ENCODE assay signal across 8 cellular contexts in the genomic region with DNA sequence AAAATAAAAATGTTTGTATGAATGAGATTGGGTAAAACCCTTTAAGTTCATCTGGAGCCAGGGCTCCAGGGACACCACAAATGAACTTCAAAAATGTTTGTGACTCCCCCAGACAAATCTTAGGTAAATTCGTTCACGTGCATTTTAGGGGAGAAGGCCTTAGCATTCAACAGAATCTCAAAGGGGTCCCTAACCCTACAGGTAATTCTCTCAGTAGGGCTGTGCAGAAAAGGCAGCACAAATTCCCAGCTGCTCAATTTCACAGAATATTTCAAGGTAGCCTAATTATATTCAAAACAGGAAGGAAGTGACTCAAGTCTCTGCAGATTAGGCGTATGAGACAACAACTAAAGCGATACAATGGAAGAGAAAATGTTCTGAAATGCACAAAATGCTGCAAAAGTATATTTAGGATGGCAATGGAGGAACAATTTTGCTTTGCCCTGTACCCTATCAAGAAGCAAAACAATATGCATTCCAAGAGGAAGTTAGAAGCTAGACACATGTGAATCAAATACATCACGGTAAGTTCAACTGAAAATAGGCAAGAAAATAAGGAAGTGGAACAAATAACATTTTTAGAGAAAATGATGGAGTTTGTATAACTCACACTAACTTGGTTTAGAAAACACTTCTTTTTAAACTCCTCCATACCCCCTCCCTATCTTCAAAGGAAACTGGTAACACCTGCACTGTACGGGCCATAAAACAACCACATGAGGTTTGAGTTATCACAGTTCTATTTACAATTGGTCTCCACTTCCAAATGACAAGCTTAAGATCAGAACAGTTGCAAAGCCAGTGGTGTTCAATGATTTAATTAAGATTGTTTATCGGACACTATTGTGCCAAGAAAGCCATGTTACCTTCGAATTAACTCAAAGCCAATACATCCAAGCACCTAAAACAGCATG. TPM values are rescaled to one million over a fixed set of nuclear protein-coding genes. Genes with fewer than 3 reads are reported as not detected.
A peak's percentile ranks its signal among the peaks of the same experiment; 100 is the strongest.
DNase-seq lines count a peak whose midpoint lies in the region; ATAC-seq and TF ChIP-seq lines count a peak whose summit lies in the region.

No MANE protein-coding gene starts in this region.

- peaks cover 23% of the 10 kb centered on the region for H3K36me3 Mint-ChIP-seq in activated T-helper 1 cell treated with anti-CD3 and anti-CD28 coated beads, Interleukin-12 subunit alpha, Interleukin-12 subunit beta, Interleukin-2, Interleukin-4 antibody, amounts not matched to agents 30 ng/mL and 10 ng/mL and 1 ng/mL, durations not matched to agents 14 hours and 24 hours and 36 hours (ENCODE audit: low read depth)

- H3K27ac ChIP-seq in heart right ventricle: peak overlapping the region in 9 of 10 donors; percentile 22 to 98 (median 94)
- H3K27ac ChIP-seq in left lung: peak overlapping the region; percentile 85 to 99
- no peak overlapping the region for H3K27ac ChIP-seq in vagina
- H3K27ac ChIP-seq in RWPE1: no peak overlapping the region

- WGBS in heart right ventricle, 2 donors: 40 to 51% methylated on average over 8 of the region's 8 CpGs

- intact Hi-C loops in heart right ventricle (cut with DNase I) (loop anchor here in 1 of 10 donors (10.0 kb wide), 1 partner anchor 50 kb away; no protein-coding TSS in a partner anchor), left cardiac atrium (cut with DNase I) (no loop called here), left lung (cut with DNase I) (no loop called here), vagina (cut with DNase I) (no loop called here)
- intact Hi-C loops in activated T-helper 1 cell treated with anti-CD3 and anti-CD28 coated beads, Interleukin-12 subunit alpha, Interleukin-12 subunit beta, Interleukin-2, Interleukin-4 antibody, amounts not matched to agents 30 ng/mL and 10 ng/mL and 1 ng/mL, durations not matched to agents 14 hours and 24 hours and 36 hours (cut with micrococcal nuclease): loop anchor here (1.0 to 10.0 kb wide), 4 partner anchors 14 to 420 kb away; a partner anchor contains a TSS

- H3K36me3 ChIP-seq in heart right ventricle: peaks cover 0 to 35% (median 15%) of the 10 kb centered on the region in 9 donors
- peaks cover 0 to 22% of the 10 kb centered on the region in 2 donors for H3K36me3 ChIP-seq in left lung
- peaks cover 0 to 17% of the 10 kb centered on the region in 2 donors for H3K36me3 ChIP-seq in vagina

- no peak for DNase-seq in heart right ventricle
- DNase-seq in left cardiac atrium: no peak
- DNase-seq in activated T-helper 1 cell treated with anti-CD3 and anti-CD28 coated beads, Interleukin-12 subunit alpha, Interleukin-12 subunit beta, Interleukin-2, Interleukin-4 antibody, amounts not matched to agents 30 ng/mL and 10 ng/mL and 1 ng/mL, durations not matched to agents 14 hours and 24 hours and 36 hours (ENCODE audit: low spot score): no peak
- no peak for DNase-seq in left lung
- no peak for DNase-seq in vagina (ENCODE audit: extremely low spot score in 2 of 2)
- DNase-seq in activated gamma-delta T cell treated with Interleukin-2 at 50 U/mL for 16 hours: no peak
- DNase-seq in RWPE1 (ENCODE audit: low spot score): no peak
- DNase-seq in NCI-H2171 (lab: John Stamatoyannopoulos, UW): no peak

- no peak for TF ChIP-seq POLR2A in vagina (IDR thresholded peaks at IDR 0.05)

- H3K9me3 ChIP-seq in heart right ventricle: no peaks in the 10 kb centered on the region
- no peaks in the 10 kb centered on the region for H3K9me3 ChIP-seq in left lung
- H3K9me3 ChIP-seq in vagina: no peaks in the 10 kb centered on the region

- H3K4me1 Mint-ChIP-seq in activated T-helper 1 cell treated with anti-CD3 and anti-CD28 coated beads, Interleukin-12 subunit alpha, Interleukin-12 subunit beta, Interleukin-2, Interleukin-4 antibody, amounts not matched to agents 30 ng/mL and 10 ng/mL and 1 ng/mL, durations not matched to agents 14 hours and 24 hours and 36 hours (ENCODE audit: low read depth): peaks cover 75% of the 10 kb centered on the region

- peak overlapping the region; percentile 96 for H3K27ac Mint-ChIP-seq in activated T-helper 1 cell treated with anti-CD3 and anti-CD28 coated beads, Interleukin-12 subunit alpha, Interleukin-12 subunit beta, Interleukin-2, Interleukin-4 antibody, amounts not matched to agents 30 ng/mL and 10 ng/mL and 1 ng/mL, durations not matched to agents 14 hours and 24 hours and 36 hours

- no peaks in the 10 kb centered on the region for H3K27me3 Mint-ChIP-seq in activated T-helper 1 cell treated with anti-CD3 and anti-CD28 coated beads, Interleukin-12 subunit alpha, Interleukin-12 subunit beta, Interleukin-2, Interleukin-4 antibody, amounts not matched to agents 30 ng/mL and 10 ng/mL and 1 ng/mL, durations not matched to agents 14 hours and 24 hours and 36 hours (ENCODE audit: insufficient read depth)

- H3K9me3 Mint-ChIP-seq in activated T-helper 1 cell treated with anti-CD3 and anti-CD28 coated beads, Interleukin-12 subunit alpha, Interleukin-12 subunit beta, Interleukin-2, Interleukin-4 antibody, amounts not matched to agents 30 ng/mL and 10 ng/mL and 1 ng/mL, durations not matched to agents 14 hours and 24 hours and 36 hours: no peaks in the 10 kb centered on the region

- H3K4me1 ChIP-seq in heart right ventricle (peaks cover 0 to 69% (median 42%) of the 10 kb centered on the region in 9 donors), left lung (peaks cover 8 to 52% of the 10 kb centered on the region in 2 donors), vagina (peaks cover 49% of the 10 kb centered on the region)

- H3K27me3 ChIP-seq in heart right ventricle (no peaks in the 10 kb centered on the region), left lung (no peaks in the 10 kb centered on the region), vagina (no peaks in the 10 kb centered on the region)

- CTCF ChIA-PET in RWPE1 (lab: Yijun Ruan, JAX): interaction anchor here (0.5 kb wide), 1 partner anchor 19 kb away, joined by 3 read pairs; no protein-coding TSS in a partner anchor

- H3K4me3 Mint-ChIP-seq in activated T-helper 1 cell treated with anti-CD3 and anti-CD28 coated beads, Interleukin-12 subunit alpha, Interleukin-12 subunit beta, Interleukin-2, Interleukin-4 antibody, amounts not matched to agents 30 ng/mL and 10 ng/mL and 1 ng/mL, durations not matched to agents 14 hours and 24 hours and 36 hours: peak overlapping the region; percentile 99

- ATAC-seq in heart right ventricle (no peak), left cardiac atrium (no peak), left lung (no peak)

- TF ChIP-seq CTCF in heart right ventricle (IDR thresholded peaks at IDR 0.05) (no peak), left lung (IDR thresholded peaks at IDR 0.05) (no peak), vagina (IDR thresholded peaks at IDR 0.05) (no peak), RWPE1 (conservative IDR thresholded peaks at IDR 0.05; ENCODE audit: low read depth) (no peak)

- POLR2A ChIA-PET in RWPE1 (lab: Yijun Ruan, JAX; ENCODE audit: low non-redundant PET): no interaction called here

- peak overlapping the region in 9 of 10 donors; percentile 74 to 98 (median 96) for H3K4me3 ChIP-seq in heart right ventricle
- H3K4me3 ChIP-seq in left lung: peak overlapping the region; percentile 96 to 99
- H3K4me3 ChIP-seq in vagina: peak overlapping the region; percentile 88 to 97

RNA-seq across cellular contexts. Expression of a gene that starts 1.6 kb away (rescaled TPM):
- total RNA-seq in heart right ventricle (10 to 100 TPM; 31.7 to 44.9 (median 40.1) TPM), left cardiac atrium (10 to 100 TPM; 34.5 to 35.3 TPM), left lung (10 to 100 TPM; 42.7 to 72.7 TPM), vagina (43.0 TPM)
- 10 to 100 TPM; 17.8 to 21.5 TPM for polyA plus RNA-seq in heart right ventricle
- total RNA-seq in activated T-helper 1 cell treated with anti-CD3 and anti-CD28 coated beads, Interleukin-12 subunit alpha, Interleukin-12 subunit beta, Interleukin-2, Interleukin-4 antibody, amounts not matched to agents 30 ng/mL and 10 ng/mL and 1 ng/mL, durations not matched to agents 14 hours and 24 hours and 36 hours: 86.2 and 87.5 TPM in 2 replicates

RNA-seq across cellular contexts. Expression of a gene that starts 4.7 kb away (rescaled TPM):
- total RNA-seq in heart right ventricle (10 to 100 TPM; 15.3 to 29.0 (median 18.6) TPM), left cardiac atrium (10 to 100 TPM; 18.7 to 20.4 TPM), left lung (10 to 100 TPM; 57.0 to 69.9 TPM), vagina (108 TPM)
- 10 to 100 TPM; 14.0 to 25.7 TPM for polyA plus RNA-seq in heart right ventricle
- total RNA-seq in activated T-helper 1 cell treated with anti-CD3 and anti-CD28 coated beads, Interleukin-12 subunit alpha, Interleukin-12 subunit beta, Interleukin-2, Interleukin-4 antibody, amounts not matched to agents 30 ng/mL and 10 ng/mL and 1 ng/mL, durations not matched to agents 14 hours and 24 hours and 36 hours: 60.4 and 62.4 TPM in 2 replicates

RNA-seq across cellular contexts. Expression of a gene that starts 53.8 kb away (rescaled TPM):
- total RNA-seq in heart right ventricle: 1 to 10 TPM; 3.7 to 8.3 (median 5.3) TPM
- polyA plus RNA-seq in heart right ventricle: 1 to 10 TPM; 5.9 to 7.8 TPM
- total RNA-seq in left cardiac atrium: 1 to 10 TPM; 6.0 to 7.8 TPM
- 20.3 and 20.8 TPM in 2 replicates for total RNA-seq in activated T-helper 1 cell treated with anti-CD3 and anti-CD28 coated beads, Interleukin-12 subunit alpha, Interleukin-12 subunit beta, Interleukin-2, Interleukin-4 antibody, amounts not matched to agents 30 ng/mL and 10 ng/mL and 1 ng/mL, durations not matched to agents 14 hours and 24 hours and 36 hours
- 10 to 100 TPM; 13.9 to 25.1 TPM for total RNA-seq in left lung
- 7.6 TPM for total RNA-seq in vagina

Comparison
In these comparisons a context has a peak if more than half of its experiments do, and no peak if none do; other contexts are left out.
1. H3K27ac ChIP-seq: peak in heart right ventricle (9 of 10) and left lung (2 of 2); none in vagina (single experiment) and RWPE1 (single experiment).
2. Peak in every context shown above with its lines, with median percentiles within 50 percentile points of each other: H3K4me3 ChIP-seq.